Comparison of ENCODE assay signal across 8 cellular contexts in genomic region chr3:3179407-3180094, GRCh38. TPM values are rescaled to one million over a fixed set of nuclear protein-coding genes. Genes with fewer than 3 reads are reported as not detected.
DNase-seq lines count a peak whose midpoint lies in the region; ATAC-seq and TF ChIP-seq lines count a peak whose summit lies in the region.

Gene CRBN (minus strand): TSS chr3:3179691. CDS start chr3:3179687, 4 bp downstream.

- peak within 1 kb of the TSS; percentile 80 to 98 (median 92) for H3K4me3 ChIP-seq in BLaER1 treated with 17β-estradiol and CSF1 and Interleukin-3, amounts not matched to agents 10 nM and 100 nM
- H3K4me3 ChIP-seq in liver (ENCODE audit: low read depth in 1 of 3, low read length in 3 of 3): peak within 1 kb of the TSS; percentile 90 to 99 (median 96)

- H3K9me3 ChIP-seq in BLaER1 treated with 17β-estradiol and CSF1 and Interleukin-3, amounts not matched to agents 10 nM and 100 nM (replicated peaks in 1 of 11): no peaks in the 10 kb centered on the region
- no peaks in the 10 kb centered on the region for H3K9me3 ChIP-seq in liver (ENCODE audit: control insufficient read depth in 4 of 4, low read length in 3 of 4)

- H3K4me1 ChIP-seq in BLaER1 treated with 17β-estradiol and CSF1 and Interleukin-3, amounts not matched to agents 10 nM and 100 nM: peaks cover 41 to 62% (median 50%) of the 10 kb centered on the region in 10 experiments
- H3K4me1 ChIP-seq in liver (ENCODE audit: control insufficient read depth in 4 of 4, insufficient read depth in 4 of 4, low read length in 3 of 4): peaks cover 6 to 27% (median 21%) of the 10 kb centered on the region in 4 donors

- DNase-seq in NCI-H69 (lab: John Stamatoyannopoulos, UW) (peak; percentile 86), dermis blood vessel endothelial cell (peak; percentile 92)
- peak; percentile 80 to 82 for DNase-seq in activated CD4-positive, alpha-beta T cell treated with anti-CD3 and anti-CD28 coated beads, Interleukin-2, amount 50 U/mL, for 4 hours
- DNase-seq in stimulated activated CD4-positive, alpha-beta T cell treated with anti-CD3 and anti-CD28 coated beads, Interleukin-4, amount 100 ng/mL, for 24 hours: peak; percentile 89

- peak within 1 kb of the TSS; percentile 87 to 96 (median 92) for H3K9ac ChIP-seq in BLaER1 treated with 17β-estradiol and CSF1 and Interleukin-3, amounts not matched to agents 10 nM and 100 nM
- peak within 1 kb of the TSS; percentile 81 to 88 for H3K9ac ChIP-seq in liver (ENCODE audit: low read depth in 1 of 2, low read length in 2 of 2)

- peak within 1 kb of the TSS; percentile 82 to 98 (median 92) for H3K4me2 ChIP-seq in BLaER1 treated with 17β-estradiol and CSF1 and Interleukin-3, amounts not matched to agents 10 nM and 100 nM

- peak; percentile 98 for ATAC-seq in HG03378 (IDR thresholded peaks at IDR 0.05; ENCODE audit: unreplicated experiment)

- peaks cover 0 to 39% (median 6%) of the 10 kb centered on the region in 11 experiments; a peak in 7 of 22 replicates for H4K20me1 ChIP-seq in BLaER1 treated with 17β-estradiol and CSF1 and Interleukin-3, amounts not matched to agents 10 nM and 100 nM

- under 1% methylated on average over 56 of the region's 56 CpGs for WGBS in liver

- TF ChIP-seq POLR2A in GM19099 (IDR thresholded peaks at IDR 0.05; ENCODE audit: extremely low read depth, insufficient read length, low read depth): peak; percentile 84

- H3K27me3 ChIP-seq in BLaER1 treated with 17β-estradiol and CSF1 and Interleukin-3, amounts not matched to agents 10 nM and 100 nM: no peaks in the 10 kb centered on the region
- no peaks in the 10 kb centered on the region for H3K27me3 ChIP-seq in liver (ENCODE audit: control insufficient read depth in 4 of 4, insufficient read depth in 4 of 4, low read length in 3 of 4)

- H3K36me3 ChIP-seq in BLaER1 treated with 17β-estradiol and CSF1 and Interleukin-3, amounts not matched to agents 10 nM and 100 nM: peaks cover 0 to 21% (median 8%) of the 10 kb centered on the region in 11 experiments; a peak in 12 of 22 replicates
- H3K36me3 ChIP-seq in liver (ENCODE audit: control insufficient read depth in 4 of 4, insufficient read depth in 3 of 4, low read depth in 1 of 4, low read length in 3 of 4): peaks cover 0 to 2% (median 0%) of the 10 kb centered on the region in 4 donors

- peak; percentile 65 to 78 for TF ChIP-seq RAD21 in liver (IDR thresholded peaks at IDR 0.05)

- TF ChIP-seq CTCF in liver (IDR thresholded peaks at IDR 0.05; ENCODE audit: low read depth, low read length, missing input control): peak; percentile 98

- H3K27ac ChIP-seq in BLaER1 treated with 17β-estradiol and CSF1 and Interleukin-3, amounts not matched to agents 10 nM and 100 nM: peak within 1 kb of the TSS; percentile 76 to 95 (median 89)
- H3K27ac ChIP-seq in liver (ENCODE audit: low read depth in 1 of 2, low read length in 2 of 2): peak within 1 kb of the TSS; percentile 83 to 89

TF ChIP-seq in liver, 16 proteins besides CTCF, POLR2A, EP300 and RAD21:
- TF ChIP-seq JUND (IDR thresholded peaks at IDR 0.05): no peak
- peak in 1 of 2 donors; percentile 76 for TF ChIP-seq GABPA (IDR thresholded peaks at IDR 0.05 in 1 of 2, conservative IDR thresholded peaks at IDR 0.05 in 1 of 2)
- TF ChIP-seq MAX (IDR thresholded peaks at IDR 0.05): no peak
- TF ChIP-seq HNF4A (conservative IDR thresholded peaks at IDR 0.05): no peak
- TF ChIP-seq NR2F2 (IDR thresholded peaks at IDR 0.05): no peak
- no peak for TF ChIP-seq FOXA2 (IDR thresholded peaks at IDR 0.05)
- TF ChIP-seq ZBTB33 (IDR thresholded peaks at IDR 0.05): no peak
- no peak for TF ChIP-seq RXRA (IDR thresholded peaks at IDR 0.05)
- TF ChIP-seq REST (IDR thresholded peaks at IDR 0.05): no peak
- TF ChIP-seq YY1 (IDR thresholded peaks at IDR 0.05): peak; percentile 98
- TF ChIP-seq EGR1 (IDR thresholded peaks at IDR 0.05; ENCODE audit: low read depth in 2 of 2): no peak
- no peak for TF ChIP-seq TAF1 (conservative IDR thresholded peaks at IDR 0.05)
- no peak for TF ChIP-seq HNF4G (IDR thresholded peaks at IDR 0.05)
- no peak for TF ChIP-seq ATF3 (IDR thresholded peaks at IDR 0.05)
- peak; percentile 67 for TF ChIP-seq FOXA1 (IDR thresholded peaks at IDR 0.05)
- peak; percentile 25 for TF ChIP-seq SP1 (IDR thresholded peaks at IDR 0.05)
TF ChIP-seq in liver: peak in this region for 4.

RNA-seq across cellular contexts. Expression of gene CRBN, which starts in this region (rescaled TPM):
- total RNA-seq in dermis blood vessel endothelial cell (127 and 245 TPM in 2 replicates), liver (10 to 100 TPM; 26.3 to 57.6 TPM)
- 10 to 100 TPM; 14.0 to 32.5 TPM for polyA plus RNA-seq in liver

Comparison
In these comparisons a context has a peak if more than half of its experiments do, and no peak if none do; other contexts are left out.
1. Peak in every context shown above with its lines: DNase-seq, ATAC-seq, H3K4me3 ChIP-seq and H3K27ac ChIP-seq.